Comparison of ENCODE assay signal across 9 cellular contexts in genomic region chr2:217653240-217653639, GRCh38.
A peak's percentile ranks its signal among the peaks of the same experiment; 100 is the strongest.
DNase-seq lines count a peak whose midpoint lies in the region; ATAC-seq, FAIRE-seq and TF ChIP-seq lines count a peak whose summit lies in the region.
"Had no signal": no experiment of that assay in that cellular context is flagged by ENCODE, and none has a peak within 500 bp of the region (broad histone marks: within the 10 kb centered on the region; RNA-seq: fewer than 3 reads in every experiment).

No MANE protein-coding gene starts in this region.

- no peaks in the 10 kb centered on the region for H3K36me3 ChIP-seq in lung (ENCODE audit: control insufficient read depth in 2 of 2, insufficient read depth in 2 of 2, low read length in 2 of 2)

- H3K9me3 ChIP-seq in lung (ENCODE audit: control insufficient read depth in 2 of 2, insufficient read depth in 1 of 2, low read length in 1 of 2), result no peaks in the 10 kb centered on the region

- H3K4me1 ChIP-seq in lung (ENCODE audit: control insufficient read depth in 2 of 2, insufficient read depth in 2 of 2, low read length in 2 of 2), result no peaks in the 10 kb centered on the region

- FAIRE-seq in urothelium cell line (lab: Jason Lieb, UNC), result no peak

- no peak overlapping the region for H3K27ac ChIP-seq in lung (ENCODE audit: low read depth in 1 of 2, low read length in 1 of 2)
- H3K27ac ChIP-seq: 22Rv1 had no signal

- WGBS in lung, 2 donors, result 36 to 44% methylated on average over 6 of the region's 6 CpGs

- no peak overlapping the region for H3K4me3 ChIP-seq in lung

- DNase-seq in DMS 273 (lab: John Stamatoyannopoulos, UW; ENCODE audit: unreplicated experiment), result peak; percentile 7
- no peak for DNase-seq in DMS 273 treated with DMSO at 0.1 percent for 48 hours (lab: John Stamatoyannopoulos, UW)
- DNase-seq in dedifferentiated amniotic fluid mesenchymal stem cell (ENCODE audit: extremely low spot score), result peak; percentile 96
- peak; percentile 40 for DNase-seq in lung (ENCODE audit: low spot score)
- peak; percentile 86 for DNase-seq in urothelium cell line (ENCODE audit: low spot score)
- no peak for DNase-seq in activated CD4-positive, alpha-beta T cell treated with anti-CD3 and anti-CD28 coated beads for 48 hours
- DNase-seq in NCI-H345 treated with DMSO at 0.1 percent for 48 hours (lab: John Stamatoyannopoulos, UW; ENCODE audit: unreplicated experiment), result no peak
- DNase-seq in germinal center (ENCODE audit: low spot score), result no peak

- H3K27me3 ChIP-seq in lung (ENCODE audit: control insufficient read depth, insufficient read depth), result no peaks in the 10 kb centered on the region

- no peak for TF ChIP-seq CTCF in lung (IDR thresholded peaks at IDR 0.05; ENCODE audit: control extremely low read depth, extremely low read depth)

- peak; percentile 71 for ATAC-seq in lung (ENCODE audit: insufficient read depth, low FRiP score)

Comparison
In these comparisons a context has a peak if more than half of its experiments do, and no peak if none do; other contexts are left out.
1. DNase-seq: peak in DMS 273 (single experiment), dedifferentiated amniotic fluid mesenchymal stem cell (single experiment), lung (single experiment) and urothelium cell line (single experiment); none in DMS 273 treated with DMSO at 0.1 percent for 48 hours (single experiment), activated CD4-positive, alpha-beta T cell treated with anti-CD3 and anti-CD28 coated beads for 48 hours (single experiment), NCI-H345 treated with DMSO at 0.1 percent for 48 hours (single experiment) and germinal center (single experiment).